In the genomic region with DNA sequence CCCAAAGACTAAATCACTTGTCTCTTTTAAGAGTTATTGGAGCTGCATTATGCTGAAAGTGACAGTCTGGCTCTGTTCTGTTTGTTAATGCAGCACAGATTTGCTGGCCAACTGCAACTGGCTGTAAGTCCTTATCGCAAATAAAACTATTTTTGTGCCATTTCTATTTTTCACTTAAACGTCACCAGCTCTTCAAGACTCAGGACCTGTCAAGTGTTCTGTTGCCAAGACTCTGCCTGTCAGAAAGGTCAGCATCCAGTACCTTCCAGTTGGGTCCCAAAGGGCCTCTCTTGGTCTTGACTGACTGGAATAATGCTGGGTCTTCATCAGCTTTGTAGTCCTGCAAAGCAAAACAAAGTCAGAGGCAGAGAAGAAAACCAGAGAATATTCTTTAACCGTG, we compare ENCODE assay signal across 20 cellular contexts. TPM values are rescaled to one million over a fixed set of nuclear protein-coding genes. Genes with fewer than 3 reads are reported as not detected.
DNase-seq lines count a peak whose midpoint lies in the region; ATAC-seq, FAIRE-seq and TF ChIP-seq lines count a peak whose summit lies in the region.
"Had no signal": no experiment of that assay in that cellular context is flagged by ENCODE, and none has a peak within 500 bp of the region (broad histone marks: within the 10 kb centered on the region; RNA-seq: fewer than 3 reads in every experiment).

No MANE protein-coding gene starts in this region.

- H3K4me3 ChIP-seq in WERI-Rb-1 (ENCODE audit: low read depth, low read length) (no peak overlapping the region), esophagus squamous epithelium (no peak overlapping the region), right lobe of liver (no peak overlapping the region), suprapubic skin (no peak overlapping the region)
- H3K4me3 ChIP-seq: adrenal gland, GM23248 had no signal

- H3K27ac ChIP-seq in WERI-Rb-1 (peak overlapping the region; percentile 17; the same call in 1 of the 2 replicates), esophagus squamous epithelium (peak overlapping the region in 3 of 4 donors; percentile 65 to 73 (median 67)), right lobe of liver (peak overlapping the region in 2 of 3 donors; percentile 95 to 97), suprapubic skin (peak overlapping the region; percentile 4)
- H3K27ac ChIP-seq: epithelial cell of prostate, GM23248, KMS-11, VCaP had no signal

- H3K36me3 ChIP-seq in WERI-Rb-1, result peaks cover 39% of the 10 kb centered on the region
- H3K36me3 ChIP-seq in esophagus squamous epithelium, result peaks cover 0 to 55% (median 11%) of the 10 kb centered on the region in 3 donors
- H3K36me3 ChIP-seq in right lobe of liver, result peaks cover 0 to 3% (median 0%) of the 10 kb centered on the region in 4 donors
- H3K36me3 ChIP-seq in suprapubic skin, result peaks cover 30% of the 10 kb centered on the region
- H3K36me3 ChIP-seq: adrenal gland had no signal

- DNase-seq in WERI-Rb-1, result no peak
- DNase-seq in esophagus squamous epithelium (lab: John Stamatoyannopoulos, UW), result no peak
- no peak for DNase-seq in right lobe of liver
- DNase-seq in suprapubic skin (ENCODE audit: low spot score in 2 of 2), result no peak
- DNase-seq in GM19239 (ENCODE audit: insufficient read length, low spot score), result no peak
- DNase-seq in iPS-NIHi11 (ENCODE audit: low spot score), result no peak
- DNase-seq: activated CD8-positive, alpha-beta T cell treated with anti-CD3 and anti-CD28 coated beads for 36 hours; cortex of kidney; EL; GM23248; NCI-H1092; NCI-H82; SW 1271 had no signal

- intact Hi-C loops in esophagus squamous epithelium (cut with DNase I), result no loop called here
- intact Hi-C loops in right lobe of liver (cut with DNase I), result no loop called here

- no peak for TF ChIP-seq CTCF in WERI-Rb-1 (IDR thresholded peaks at IDR 0.05; ENCODE audit: low read depth, low read length)
- TF ChIP-seq CTCF in esophagus squamous epithelium (IDR thresholded peaks at IDR 0.05), result no peak
- TF ChIP-seq CTCF in right lobe of liver (IDR thresholded peaks at IDR 0.05), result no peak
- no peak for TF ChIP-seq CTCF in suprapubic skin (IDR thresholded peaks at IDR 0.05)

- H3K4me1 ChIP-seq in esophagus squamous epithelium, result peaks cover 9 to 94% (median 19%) of the 10 kb centered on the region in 3 donors
- peaks cover 0 to 58% (median 29%) of the 10 kb centered on the region in 4 donors for H3K4me1 ChIP-seq in right lobe of liver
- peaks cover 35% of the 10 kb centered on the region for H3K4me1 ChIP-seq in suprapubic skin

- TF ChIP-seq POLR2A in esophagus squamous epithelium (IDR thresholded peaks at IDR 0.05) (no peak), right lobe of liver (IDR thresholded peaks at IDR 0.05) (no peak), suprapubic skin (IDR thresholded peaks at IDR 0.05) (no peak)

- ATAC-seq in right lobe of liver (peak in 1 of 4 donors; percentile 11), HG03439 (IDR thresholded peaks at IDR 0.05; ENCODE audit: unreplicated experiment) (no peak), GM19455 (IDR thresholded peaks at IDR 0.05; ENCODE audit: unreplicated experiment) (no peak)
- ATAC-seq: activated CD8-positive, alpha-beta T cell treated with anti-CD3 and anti-CD28 coated beads for 36 hours; stimulated activated memory B cell treated with anti-CD40 and anti-IgM and Interleukin-4, amounts not matched to agents 10 μg/mL and 1 μg/mL and 100 μg/mL, for 72 hours had no signal

- no peaks in the 10 kb centered on the region for H3K9me3 ChIP-seq in WERI-Rb-1 (ENCODE audit: severe bottlenecking)
- no peaks in the 10 kb centered on the region for H3K9me3 ChIP-seq in esophagus squamous epithelium
- no peaks in the 10 kb centered on the region for H3K9me3 ChIP-seq in right lobe of liver
- H3K9me3 ChIP-seq in suprapubic skin, result no peaks in the 10 kb centered on the region
- H3K9me3 ChIP-seq: adrenal gland had no signal

- WGBS in esophagus squamous epithelium, 2 donors, result 58 to 59% methylated on average over 3 of the region's 3 CpGs
- WGBS in right lobe of liver (ENCODE audit: insufficient coverage, low coverage, low lambda C conversion rate, missing lambda C conversion rate), result 32% methylated on average over 3 of the region's 3 CpGs
- WGBS in suprapubic skin, result 77% methylated on average over 3 of the region's 3 CpGs

- no peak for TF ChIP-seq EP300 in suprapubic skin (IDR thresholded peaks at IDR 0.05)

- FAIRE-seq in GM19239 (lab: Jason Lieb, UNC), result no peak

- no peaks in the 10 kb centered on the region for H3K27me3 ChIP-seq in WERI-Rb-1 (ENCODE audit: insufficient read depth, low read depth, severe bottlenecking)
- H3K27me3 ChIP-seq in esophagus squamous epithelium, result no peaks in the 10 kb centered on the region
- H3K27me3 ChIP-seq in right lobe of liver, result no peaks in the 10 kb centered on the region
- no peaks in the 10 kb centered on the region for H3K27me3 ChIP-seq in suprapubic skin
- H3K27me3 ChIP-seq: adrenal gland had no signal

RNA-seq across cellular contexts. Expression of a gene that starts 45.6 kb away (rescaled TPM):
- total RNA-seq in esophagus squamous epithelium (10 to 100 TPM; 26.4 to 68.9 (median 46.4) TPM), right lobe of liver (10 to 100 TPM; 28.7 to 60.6 (median 37.6) TPM), suprapubic skin (10 to 100 TPM; 34.7 to 47.6 (median 40.4) TPM)

Comparison
In these comparisons a context has a peak if more than half of its experiments do, and no peak if none do; other contexts are left out.
1. H3K27ac ChIP-seq: peak in every context shown above with its lines; median percentile 96 in right lobe of liver; 67 in esophagus squamous epithelium; 17 in WERI-Rb-1; 4 in suprapubic skin.